ENCODE assay signal across 8 cellular contexts in the genomic region with DNA sequence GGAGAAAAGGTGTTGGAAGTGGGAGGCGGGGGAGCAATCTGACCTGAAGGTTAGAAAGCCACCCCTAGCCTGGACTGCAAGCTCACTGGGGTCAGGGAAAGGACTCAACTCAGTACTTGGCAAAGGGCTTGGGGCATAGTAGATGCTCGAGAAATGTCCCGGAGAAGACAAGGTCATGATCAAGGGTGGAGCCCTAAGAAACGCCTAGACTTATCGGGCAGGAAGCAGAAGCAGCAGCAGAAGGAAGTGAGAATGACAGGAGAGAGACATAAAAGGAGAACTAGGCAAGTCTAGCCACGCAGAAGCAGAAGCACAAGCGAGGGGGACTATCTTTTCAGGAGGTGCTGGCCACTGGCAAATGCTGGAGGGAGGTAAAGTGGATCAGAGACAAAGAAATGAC. TPM values are rescaled to one million over a fixed set of nuclear protein-coding genes. Genes with fewer than 3 reads are reported as not detected.
DNase-seq lines count a peak whose midpoint lies in the region; ATAC-seq and TF ChIP-seq lines count a peak whose summit lies in the region.

No MANE protein-coding gene starts in this region.

- no peaks in the 10 kb centered on the region for H3K9me2 ChIP-seq in OCI-LY7 (ENCODE audit: insufficient read depth, low read length)

- POLR2A ChIA-PET in OCI-LY7 (lab: Charles Lee): interaction anchor here (1.0 to 1.8 kb wide), 6 partner anchors 8 to 68 kb away, joined by 3 to 6 read pairs (median 4); no protein-coding TSS in a partner anchor

- H3K79me2 ChIP-seq in OCI-LY7 (ENCODE audit: insufficient read depth, low read depth, low read length): peaks cover 89% of the 10 kb centered on the region

- intact Hi-C loops in OCI-LY7 (cut with micrococcal nuclease; ENCODE audit: unreplicated experiment): loop anchor here (1.0 kb wide), 1 partner anchor 8 kb away; no protein-coding TSS in a partner anchor

- peaks cover 13% of the 10 kb centered on the region; the same call in 1 of the 2 replicates for H4K20me1 ChIP-seq in OCI-LY7 (ENCODE audit: insufficient read depth, low read length)

- H3K36me3 ChIP-seq in OCI-LY7 (ENCODE audit: insufficient read depth, low read length): peaks cover 82% of the 10 kb centered on the region

- peaks cover 83% of the 10 kb centered on the region for H3K4me1 ChIP-seq in OCI-LY7 (ENCODE audit: insufficient read depth, low read length, poor library complexity, severe bottlenecking)

- peak; percentile 49 for ATAC-seq in GM21529 (IDR thresholded peaks at IDR 0.05; ENCODE audit: unreplicated experiment)
- ATAC-seq in GM18519 (IDR thresholded peaks at IDR 0.05; ENCODE audit: low FRiP score, unreplicated experiment): no peak
- ATAC-seq in GM19324 (IDR thresholded peaks at IDR 0.05; ENCODE audit: low FRiP score, unreplicated experiment): no peak

- H2AFZ ChIP-seq in OCI-LY7 (ENCODE audit: low read length): no peak overlapping the region

- peak; percentile 70 for DNase-seq in GM10266 (ENCODE audit: extremely low spot score)
- peak; percentile 79 for DNase-seq in OCI-LY7 (ENCODE audit: low spot score)
- DNase-seq in midbrain (lab: John Stamatoyannopoulos, UW): no peak
- no peak for DNase-seq in NCI-H226

- H3K27ac ChIP-seq in OCI-LY7 (ENCODE audit: low read depth, low read length, poor library complexity, severe bottlenecking): peak overlapping the region; percentile 58
- peak overlapping the region; percentile 54 for H3K27ac ChIP-seq in layer of hippocampus (ENCODE audit: low read depth, low read length)

- BruUV-seq in OCI-LY7 (replicated peaks; lab: Mats Ljungman, UMichigan): no TSS peak

- TF ChIP-seq CTCF in GM10266 (IDR thresholded peaks at IDR 0.05; ENCODE audit: control insufficient read depth, insufficient read depth, low read depth, missing control alignments): no peak
- TF ChIP-seq CTCF in OCI-LY7 (conservative IDR thresholded peaks at IDR 0.05; ENCODE audit: low read length): no peak

- H3K4me3 ChIP-seq in OCI-LY7 (ENCODE audit: low read depth, low read length, poor library complexity, severe bottlenecking): peak overlapping the region; percentile 31

- CTCF ChIA-PET in OCI-LY7 (lab: Charles Lee; ENCODE audit: unreplicated experiment): no interaction called here

- no peaks in the 10 kb centered on the region for H3K27me3 ChIP-seq in layer of hippocampus (ENCODE audit: control insufficient read depth, insufficient read depth, low read length)

- peak overlapping the region; percentile 66 for H3K4me2 ChIP-seq in OCI-LY7 (ENCODE audit: low read length)

- H3K9me3 ChIP-seq in OCI-LY7 (ENCODE audit: low read length): peaks cover 5% of the 10 kb centered on the region; the same call in 1 of the 2 replicates

RNA-seq across cellular contexts. Expression of a gene that starts 10.2 kb away (rescaled TPM):
- total RNA-seq in OCI-LY7 (2014; rRNA removed; shearing (Covaris generic)): 119 and 125 TPM in 2 replicates
- total RNA-seq in OCI-LY7 (2022): 214 and 232 TPM in 2 replicates

RNA-seq across cellular contexts. Expression of a gene that starts 40.6 kb away (rescaled TPM):
- total RNA-seq in OCI-LY7 (2014; rRNA removed; shearing (Covaris generic)): 50.1 and 58.9 TPM in 2 replicates
- total RNA-seq in OCI-LY7 (2022): 66.1 and 69.0 TPM in 2 replicates

Comparison
In these comparisons a context has a peak if more than half of its experiments do, and no peak if none do; other contexts are left out.
1. DNase-seq: peak in GM10266 (single experiment) and OCI-LY7 (single experiment); none in midbrain (single experiment) and NCI-H226 (single experiment).